In the genomic region with DNA sequence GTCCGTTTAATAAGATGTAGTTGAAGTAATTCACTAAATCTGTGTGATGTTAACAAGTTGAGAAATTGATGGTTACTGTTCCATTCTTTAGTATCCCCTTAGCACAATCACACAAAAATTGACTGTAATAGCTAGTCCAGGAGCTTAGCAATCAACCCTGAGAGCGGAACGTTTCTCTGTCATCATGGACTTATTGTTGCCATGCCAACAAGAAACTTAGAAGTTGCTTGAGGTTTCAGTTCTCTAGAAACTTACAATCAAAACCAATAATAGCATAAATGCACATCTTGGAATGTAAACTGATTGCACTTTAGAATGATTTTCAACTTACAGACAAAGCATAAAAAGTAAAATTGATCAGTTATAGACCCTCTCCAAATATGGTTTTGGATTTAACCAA, we compare ENCODE assay signal across 11 cellular contexts.
DNase-seq lines count a peak whose midpoint lies in the region; ATAC-seq lines count a peak whose summit lies in the region.
"Had no signal": no experiment of that assay in that cellular context is flagged by ENCODE, and none has a peak within 500 bp of the region (broad histone marks: within the 10 kb centered on the region; RNA-seq: fewer than 3 reads in every experiment).

No MANE protein-coding gene starts in this region.

- H3K4me3 Mint-ChIP-seq in naive thymus-derived CD4-positive, alpha-beta T cell: no peak overlapping the region

- no peak overlapping the region for H3K27ac ChIP-seq in naive thymus-derived CD4-positive, alpha-beta T cell (ENCODE audit: low read depth, low read length)
- H3K27ac ChIP-seq: thoracic aorta had no signal

- peaks cover 0 to 18% (median 0%) of the 10 kb centered on the region in 5 donors for H3K27me3 Mint-ChIP-seq in naive thymus-derived CD4-positive, alpha-beta T cell

- no peak overlapping the region for H3K27ac Mint-ChIP-seq in naive thymus-derived CD4-positive, alpha-beta T cell

- no peak for DNase-seq in naive thymus-derived CD4-positive, alpha-beta T cell
- DNase-seq in middle frontal gyrus (ENCODE audit: extremely low spot score, low spot score) (no peak), cerebellum (ENCODE audit: low spot score) (no peak), Kasumi-1 (lab: John Stamatoyannopoulos, UW) (no peak)
- DNase-seq: NCI-H1930; stimulated activated CD4-positive, alpha-beta T cell treated with anti-CD3 and anti-CD28 coated beads, Interleukin-2, amount 100 ng/mL, for 48 hours had no signal

- intact Hi-C loops in naive thymus-derived CD4-positive, alpha-beta T cell (cut with micrococcal nuclease): loop anchor here in 1 of 2 donors (10.0 kb wide), 2 partner anchors 402 to 852 kb away; a partner anchor contains a TSS

- H3K4me1 ChIP-seq in naive thymus-derived CD4-positive, alpha-beta T cell (ENCODE audit: control insufficient read depth in 2 of 2, insufficient read depth in 2 of 2, low read length in 2 of 2): peaks cover 5% of the 10 kb centered on the region in 2 donors

- CTCF ChIA-PET in naive thymus-derived CD4-positive, alpha-beta T cell (lab: Charles Lee): interaction anchor here (0.9 to 1.0 kb wide), 2 partner anchors 9 to 40 kb away, joined by 3 to 4 read pairs; no protein-coding TSS in a partner anchor

- POLR2A ChIA-PET in naive thymus-derived CD4-positive, alpha-beta T cell (lab: Charles Lee): interaction anchor here (0.8 kb wide), 1 partner anchor 11 kb away, joined by 3 read pairs; no protein-coding TSS in a partner anchor

- H3K36me3 ChIP-seq in naive thymus-derived CD4-positive, alpha-beta T cell (ENCODE audit: control insufficient read depth in 2 of 3, insufficient read depth in 3 of 3, low read length in 3 of 3): no peaks in the 10 kb centered on the region
- H3K36me3 ChIP-seq: thoracic aorta had no signal

- no peaks in the 10 kb centered on the region for H3K9me3 ChIP-seq in naive thymus-derived CD4-positive, alpha-beta T cell (ENCODE audit: control insufficient read depth in 2 of 3, low read length in 3 of 3)
- H3K9me3 ChIP-seq: thoracic aorta had no signal

- no peak overlapping the region for H3K4me3 ChIP-seq in naive thymus-derived CD4-positive, alpha-beta T cell (ENCODE audit: low read length)
- H3K4me3 ChIP-seq: thoracic aorta had no signal

- no peaks in the 10 kb centered on the region for H3K27me3 ChIP-seq in naive thymus-derived CD4-positive, alpha-beta T cell (ENCODE audit: control insufficient read depth in 2 of 2, insufficient read depth in 2 of 2, low read length in 2 of 2)

- ATAC-seq in GM19043 (IDR thresholded peaks at IDR 0.05; ENCODE audit: low read depth, unreplicated experiment): peak; percentile 64
- ATAC-seq in GM21825 (IDR thresholded peaks at IDR 0.05; ENCODE audit: unreplicated experiment): peak; percentile 71
- ATAC-seq in HG03378 (IDR thresholded peaks at IDR 0.05; ENCODE audit: unreplicated experiment): peak; percentile 92
- peak; percentile 29 for ATAC-seq in naive thymus-derived CD4-positive, alpha-beta T cell
- ATAC-seq: HCT116 had no signal

- peaks cover 3 to 16% (median 7%) of the 10 kb centered on the region in 11 donors for H3K9me3 Mint-ChIP-seq in naive thymus-derived CD4-positive, alpha-beta T cell

- peaks cover 6 to 33% (median 12%) of the 10 kb centered on the region in 7 donors for H3K4me1 Mint-ChIP-seq in naive thymus-derived CD4-positive, alpha-beta T cell

- peaks cover 4 to 9% (median 6%) of the 10 kb centered on the region in 5 donors for H3K36me3 Mint-ChIP-seq in naive thymus-derived CD4-positive, alpha-beta T cell

Comparison
In these comparisons a context has a peak if more than half of its experiments do, and no peak if none do; other contexts are left out.
1. ATAC-seq: peak in every context shown above with its lines; median percentile 92 in HG03378; 71 in GM21825; 64 in GM19043; 29 in naive thymus-derived CD4-positive, alpha-beta T cell.